5 cellular contexts compared by ENCODE assay signal in the genomic region with DNA sequence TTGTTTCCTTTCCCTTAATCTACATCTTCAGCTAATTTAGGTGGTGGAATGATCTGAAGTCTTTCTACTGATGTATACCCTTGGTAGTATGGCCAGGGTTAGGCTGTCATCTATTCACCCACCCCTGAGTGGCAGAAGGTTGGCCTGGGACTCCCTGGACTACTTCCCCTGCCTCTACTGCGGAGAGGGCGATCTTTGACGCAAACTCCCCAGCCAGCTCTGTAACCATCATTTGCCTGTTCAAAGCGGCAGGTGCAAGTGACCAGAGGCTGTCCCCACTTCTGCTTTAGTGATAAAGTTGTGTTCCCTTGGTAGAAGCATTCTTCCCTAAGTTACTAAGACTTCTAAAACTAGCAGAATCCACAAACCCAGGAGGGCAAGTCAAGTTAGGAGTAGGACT.
"Had no signal": no experiment of that assay in that cellular context is flagged by ENCODE, and none has a peak within 500 bp of the region (broad histone marks: within the 10 kb centered on the region; RNA-seq: fewer than 3 reads in every experiment).

No MANE protein-coding gene starts in this region.

- H2AFZ ChIP-seq: GM23248 had no signal

- H3K4me3 ChIP-seq: GM23248 had no signal

- DNase-seq: GM23248, GOT3, H7, HCEC 1CT, IMR-90 had no signal

- H3K9ac ChIP-seq: GM23248 had no signal

- H3K27ac ChIP-seq: GM23248 had no signal
